9 cellular contexts compared by ENCODE assay signal in the genomic region with DNA sequence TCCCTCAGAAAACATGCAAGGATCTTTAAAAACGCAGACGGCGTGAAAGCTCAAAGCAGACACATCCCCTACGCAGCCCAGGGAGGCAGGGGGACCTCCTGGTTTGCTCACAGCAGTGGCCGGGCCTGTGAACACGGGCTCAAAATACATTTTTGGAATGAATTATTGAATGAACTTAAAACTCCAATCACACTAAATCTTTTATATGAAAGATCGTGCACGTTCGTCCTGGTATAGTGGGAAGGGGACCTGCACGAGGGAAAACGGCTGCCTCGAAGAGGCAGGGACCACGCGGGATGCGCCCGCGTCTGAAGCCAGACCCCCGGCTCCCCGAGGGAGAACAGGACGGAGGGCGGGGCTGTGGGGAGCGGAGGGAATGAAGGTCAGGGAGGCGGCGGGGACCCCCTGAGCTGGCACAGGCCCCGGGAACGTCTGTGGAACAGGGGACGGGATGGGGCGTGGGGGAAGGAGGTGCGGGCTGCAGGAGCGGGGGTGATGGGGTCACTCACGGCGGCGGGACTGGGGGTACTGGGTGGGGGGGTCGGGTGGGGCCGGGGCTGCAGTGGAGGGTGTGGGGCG. TPM values are rescaled to one million over a fixed set of nuclear protein-coding genes. Genes with fewer than 3 reads are reported as not detected.
DNase-seq lines count a peak whose midpoint lies in the region; ATAC-seq and TF ChIP-seq lines count a peak whose summit lies in the region.
"Had no signal": no experiment of that assay in that cellular context is flagged by ENCODE, and none has a peak within 500 bp of the region (broad histone marks: within the 10 kb centered on the region; RNA-seq: fewer than 3 reads in every experiment).

No MANE protein-coding gene starts in this region.

- TF ChIP-seq CTCF in A673 (conservative IDR thresholded peaks at IDR 0.05; ENCODE audit: low read depth, low read length) = no peak
- TF ChIP-seq CTCF in MCF 10A (IDR thresholded peaks at IDR 0.05; ENCODE audit: unreplicated experiment) = no peak
- no peak for TF ChIP-seq CTCF in nephron (IDR thresholded peaks at IDR 0.05; ENCODE audit: unreplicated experiment in 3 of 3)

- H3K4me1 Mint-ChIP-seq in MCF 10A (ENCODE audit: insufficient read depth, unreplicated experiment) (no peaks in the 10 kb centered on the region), nephron (no peaks in the 10 kb centered on the region)

- H3K27ac Mint-ChIP-seq in MCF 10A (ENCODE audit: low read depth, unreplicated experiment) (no peak overlapping the region), nephron (peak overlapping the region in 1 of 3 experiments; percentile 24)

- CTCF ChIA-PET in A673 (lab: Charles Lee) (interaction anchor here (0.7 kb wide), 1 partner anchor 25 kb away, joined by 4 read pairs; no protein-coding TSS in a partner anchor), MCF 10A (lab: Yijun Ruan, JAX) (no interaction called here)

- H3K9me3 ChIP-seq in A673 (ENCODE audit: low read depth, low read length, poor library complexity, severe bottlenecking) = no peaks in the 10 kb centered on the region
- H3K9me3 ChIP-seq in HUES48 (ENCODE audit: control insufficient read depth, insufficient read depth, low read length) = no peaks in the 10 kb centered on the region
- H3K9me3 ChIP-seq: tibial nerve had no signal

- no peaks in the 10 kb centered on the region for H3K9me3 Mint-ChIP-seq in MCF 10A (ENCODE audit: unreplicated experiment)
- H3K9me3 Mint-ChIP-seq in nephron = no peaks in the 10 kb centered on the region

- no peak overlapping the region for H3K27ac ChIP-seq in A673 (ENCODE audit: low read depth, low read length, poor library complexity, severe bottlenecking)
- no peak overlapping the region for H3K27ac ChIP-seq in HUES48 (ENCODE audit: low read depth, low read length)
- H3K27ac ChIP-seq: tibial nerve had no signal

- POLR2A ChIA-PET in A673 (lab: Charles Lee; ENCODE audit: low non-redundant PET) (no interaction called here), MCF 10A (lab: Yijun Ruan, JAX) (no interaction called here)

- no peak for DNase-seq in A673 (ENCODE audit: low spot score)
- DNase-seq in MCF 10A (ENCODE audit: unreplicated experiment) = no peak
- no peak for DNase-seq in left lobe of liver (ENCODE audit: low spot score)

- H3K4me3 Mint-ChIP-seq in MCF 10A (ENCODE audit: unreplicated experiment) (peak overlapping the region; percentile 55), nephron (peak overlapping the region; percentile 86 to 87 (median 86))

- no TSS peak for BruUV-seq in A673 (replicated peaks; lab: Mats Ljungman, UMichigan)
- BruUV-seq in MCF 10A (replicated peaks; lab: Mats Ljungman, UMichigan) = no TSS peak

- H3K27me3 Mint-ChIP-seq in MCF 10A (ENCODE audit: insufficient read depth, unreplicated experiment) = peaks cover 18% of the 10 kb centered on the region
- peaks cover 59% of the 10 kb centered on the region for H3K27me3 Mint-ChIP-seq in nephron (ENCODE audit: low read depth)

- H3K36me3 ChIP-seq in A673 (ENCODE audit: insufficient read depth, low read length, poor library complexity, severe bottlenecking) (no peaks in the 10 kb centered on the region), HUES48 (ENCODE audit: control insufficient read depth, insufficient read depth, low read length) (no peaks in the 10 kb centered on the region)
- H3K36me3 ChIP-seq: tibial nerve had no signal

- intact Hi-C loops in A673 (cut with micrococcal nuclease; ENCODE audit: unreplicated experiment) = no loop called here
- intact Hi-C loops in MCF 10A (cut with micrococcal nuclease) = no loop called here

- H3K9ac ChIP-seq in HUES48 (ENCODE audit: low read depth, low read length) = no peak overlapping the region

- H3K27me3 ChIP-seq in A673 (replicated peaks; ENCODE audit: insufficient read depth, low read depth, low read length, poor library complexity) (no peaks in the 10 kb centered on the region), HUES48 (ENCODE audit: control insufficient read depth, insufficient read depth, low read length) (peaks cover 21% of the 10 kb centered on the region)

- H3K36me3 Mint-ChIP-seq in MCF 10A (ENCODE audit: insufficient read depth, unreplicated experiment) (peaks cover 6% of the 10 kb centered on the region), nephron (ENCODE audit: low read depth) (no peaks in the 10 kb centered on the region)

- H3K4me1 ChIP-seq in A673 (ENCODE audit: insufficient read depth, low read length, poor library complexity, severe bottlenecking) (peaks cover 4% of the 10 kb centered on the region), HUES48 (ENCODE audit: control insufficient read depth, insufficient read depth, low read length) (no peaks in the 10 kb centered on the region)

- H3K4me3 ChIP-seq in A673 (ENCODE audit: low read depth, low read length, poor library complexity, severe bottlenecking) = peak overlapping the region; percentile 54
- H3K4me3 ChIP-seq in HUES48 (ENCODE audit: low read depth, low read length) = peak overlapping the region; percentile 55; the same call in 1 of the 2 replicates

- ATAC-seq in GM21717 (IDR thresholded peaks at IDR 0.05; ENCODE audit: unreplicated experiment) = no peak
- no peak for ATAC-seq in GM21825 (IDR thresholded peaks at IDR 0.05; ENCODE audit: unreplicated experiment)
- ATAC-seq in HG03139 (IDR thresholded peaks at IDR 0.05; ENCODE audit: unreplicated experiment) = no peak
- ATAC-seq in left lobe of liver = no peak

RNA-seq across cellular contexts. Expression of gene PANX2, which starts 1.3 kb away (rescaled TPM):
- total RNA-seq in A673 (2021) (7.6 and 9.1 TPM in 2 replicates), MCF 10A (2022) (0.77 and 2.7 TPM in 2 replicates), left lobe of liver (10.6 TPM)

RNA-seq across cellular contexts. Expression of gene TRABD, which starts 16.4 kb away (rescaled TPM):
- total RNA-seq in A673 (2021) (63.9 and 68.2 TPM in 2 replicates), MCF 10A (2022) (60.6 and 63.8 TPM in 2 replicates), left lobe of liver (25.9 TPM)

RNA-seq across cellular contexts. Expression of gene SELENOO, which starts 31.5 kb away (rescaled TPM):
- total RNA-seq in A673 (2021) (39.2 and 41.3 TPM in 2 replicates), MCF 10A (2022) (16.1 and 21.9 TPM in 2 replicates), left lobe of liver (85.2 TPM)
